Comparison of ENCODE assay signal across 19 cellular contexts in the genomic region with DNA sequence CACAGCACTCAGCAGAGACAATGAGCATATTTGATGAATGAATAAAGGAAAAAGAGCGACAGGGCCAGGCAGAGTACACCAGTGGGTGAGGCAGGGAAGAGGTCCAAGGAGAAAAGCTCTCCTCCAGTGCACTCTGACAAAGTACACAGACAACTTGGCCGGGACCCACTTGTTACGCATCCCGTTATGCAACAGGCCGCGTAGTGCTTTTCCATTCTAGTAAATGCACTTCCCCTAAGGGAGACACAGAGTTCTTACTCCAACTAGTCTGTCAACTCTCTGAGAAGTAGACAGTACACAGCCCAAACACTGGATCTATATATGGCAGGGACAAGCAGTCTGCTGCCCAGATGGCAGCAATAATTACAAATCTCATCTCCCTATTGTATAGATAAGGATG. TPM values are rescaled to one million over a fixed set of nuclear protein-coding genes. Genes with fewer than 3 reads are reported as not detected.
A peak's percentile ranks its signal among the peaks of the same experiment; 100 is the strongest.
DNase-seq lines count a peak whose midpoint lies in the region; ATAC-seq and TF ChIP-seq lines count a peak whose summit lies in the region.
"Had no signal": no experiment of that assay in that cellular context is flagged by ENCODE, and none has a peak within 500 bp of the region (broad histone marks: within the 10 kb centered on the region; RNA-seq: fewer than 3 reads in every experiment).

No MANE protein-coding gene starts in this region.

- H3K9ac ChIP-seq in colonic mucosa (ENCODE audit: low read depth in 2 of 2, low read length in 2 of 2): no peak overlapping the region

- peak; percentile 23 to 59 (median 48) for ATAC-seq in psoas muscle
- no peak for ATAC-seq in GM19035 (IDR thresholded peaks at IDR 0.05; ENCODE audit: unreplicated experiment)
- ATAC-seq in GM18505 (IDR thresholded peaks at IDR 0.05; ENCODE audit: unreplicated experiment): no peak
- ATAC-seq: stimulated activated naive CD8-positive, alpha-beta T cell treated with anti-CD3 and anti-CD28 coated beads, Interleukin-15, amount 100 ng/mL, for 72 hours had no signal

- no peak overlapping the region for H3K27ac Mint-ChIP-seq in MCF 10A (ENCODE audit: low read depth, unreplicated experiment)
- H3K27ac Mint-ChIP-seq: activated CD4-positive, alpha-beta T cell treated with anti-CD3 and anti-CD28 coated beads, Interleukin-2, amount 10 ng/mL, durations not matched to agents 24 days and 14 days; activated naive CD8-positive, alpha-beta T cell treated with anti-CD3 and anti-CD28 coated beads for 36 hours; immature natural killer cell; stimulated activated naive CD8-positive, alpha-beta T cell treated with anti-CD3 and anti-CD28 coated beads, Interleukin-15, amount 100 ng/mL, for 72 hours had no signal

- H3K27me3 Mint-ChIP-seq in MCF 10A (ENCODE audit: insufficient read depth, unreplicated experiment): no peaks in the 10 kb centered on the region
- H3K27me3 Mint-ChIP-seq: activated CD4-positive, alpha-beta T cell treated with anti-CD3 and anti-CD28 coated beads, Interleukin-2, amount 10 ng/mL, durations not matched to agents 24 days and 14 days; activated naive CD8-positive, alpha-beta T cell treated with anti-CD3 and anti-CD28 coated beads for 36 hours; stimulated activated naive CD8-positive, alpha-beta T cell treated with anti-CD3 and anti-CD28 coated beads, Interleukin-15, amount 100 ng/mL, for 72 hours had no signal

- H3K27me3 ChIP-seq in breast epithelium: no peaks in the 10 kb centered on the region
- no peaks in the 10 kb centered on the region for H3K27me3 ChIP-seq in psoas muscle (ENCODE audit: insufficient read depth in 3 of 3, low read length in 2 of 3)
- no peaks in the 10 kb centered on the region for H3K27me3 ChIP-seq in vagina
- no peaks in the 10 kb centered on the region for H3K27me3 ChIP-seq in colonic mucosa
- H3K27me3 ChIP-seq: cardiac muscle cell had no signal

- no peaks in the 10 kb centered on the region for H3K9me3 ChIP-seq in breast epithelium
- no peaks in the 10 kb centered on the region for H3K9me3 ChIP-seq in psoas muscle
- H3K9me3 ChIP-seq in vagina: no peaks in the 10 kb centered on the region
- H3K9me3 ChIP-seq in colonic mucosa: no peaks in the 10 kb centered on the region

- peaks cover 13% of the 10 kb centered on the region for H3K4me1 Mint-ChIP-seq in MCF 10A (ENCODE audit: insufficient read depth, unreplicated experiment)
- H3K4me1 Mint-ChIP-seq: activated CD4-positive, alpha-beta T cell treated with anti-CD3 and anti-CD28 coated beads, Interleukin-2, amount 10 ng/mL, durations not matched to agents 24 days and 14 days; activated naive CD8-positive, alpha-beta T cell treated with anti-CD3 and anti-CD28 coated beads for 36 hours; immature natural killer cell; stimulated activated naive CD8-positive, alpha-beta T cell treated with anti-CD3 and anti-CD28 coated beads, Interleukin-15, amount 100 ng/mL, for 72 hours had no signal

- H3K36me3 ChIP-seq in breast epithelium (no peaks in the 10 kb centered on the region), psoas muscle (ENCODE audit: insufficient read depth in 1 of 2, low read depth in 1 of 2) (peaks cover 0 to 12% of the 10 kb centered on the region in 2 donors), vagina (peaks cover 0 to 15% of the 10 kb centered on the region in 2 donors), colonic mucosa (no peaks in the 10 kb centered on the region)

- no TSS peak for BruUV-seq in MCF 10A (replicated peaks; lab: Mats Ljungman, UMichigan)

- CTCF ChIA-PET in MCF 10A (lab: Yijun Ruan, JAX): interaction anchor here (1.0 to 1.6 kb wide), 2 partner anchors 9 to 11 kb away, joined by 3 to 5 read pairs; no protein-coding TSS in a partner anchor

- POLR2A ChIA-PET in MCF 10A (lab: Yijun Ruan, JAX): interaction anchor here (0.9 kb wide), 1 partner anchor 17 kb away, joined by 4 read pairs; no protein-coding TSS in a partner anchor

- no peak for TF ChIP-seq POLR2A in breast epithelium (IDR thresholded peaks at IDR 0.05)
- TF ChIP-seq POLR2A in vagina (IDR thresholded peaks at IDR 0.05): no peak
- TF ChIP-seq POLR2A in GM18505 (IDR thresholded peaks at IDR 0.05; ENCODE audit: borderline replicate concordance, extremely low read depth, insufficient read depth, insufficient read length): no peak

- H3K4me1 ChIP-seq in breast epithelium (no peaks in the 10 kb centered on the region), psoas muscle (peaks cover 11% of the 10 kb centered on the region), vagina (peaks cover 35% of the 10 kb centered on the region), colonic mucosa (no peaks in the 10 kb centered on the region)

- H3K4me3 ChIP-seq in breast epithelium (no peak overlapping the region), psoas muscle (no peak overlapping the region), vagina (no peak overlapping the region), colonic mucosa (no peak overlapping the region)
- H3K4me3 ChIP-seq: cardiac muscle cell had no signal

- H3K36me3 Mint-ChIP-seq in MCF 10A (ENCODE audit: insufficient read depth, unreplicated experiment): peaks cover 28% of the 10 kb centered on the region
- H3K36me3 Mint-ChIP-seq: activated naive CD8-positive, alpha-beta T cell treated with anti-CD3 and anti-CD28 coated beads for 36 hours; immature natural killer cell had no signal

- DNase-seq in breast epithelium (ENCODE audit: low spot score in 2 of 2) (no peak), MCF 10A (ENCODE audit: unreplicated experiment) (no peak), inferior parietal cortex (ENCODE audit: extremely low spot score) (peak; percentile 73), psoas muscle (peak; percentile 85 to 88), vagina (ENCODE audit: extremely low spot score in 2 of 2) (peak in 1 of 2 donors; percentile 97), colonic mucosa (no peak)
- DNase-seq: activated CD4-positive, alpha-beta T cell treated with anti-CD3 and anti-CD28 coated beads, Interleukin-2, amount 10 ng/mL, durations not matched to agents 24 days and 14 days; activated naive CD8-positive, alpha-beta T cell treated with anti-CD3 and anti-CD28 coated beads for 36 hours; activated T-cell treated with anti-CD3 and anti-CD28 coated beads, Interleukin-2, amount 50 U/mL, for 48 hours; C1 segment of cervical spinal cord; immature natural killer cell; NCI-H1930; NCI-H524 treated with DMSO at 0.1 percent for 48 hours; stimulated activated naive CD8-positive, alpha-beta T cell treated with anti-CD3 and anti-CD28 coated beads, Interleukin-15, amount 100 ng/mL, for 72 hours had no signal

- no peaks in the 10 kb centered on the region for H3K9me3 Mint-ChIP-seq in MCF 10A (ENCODE audit: unreplicated experiment)
- H3K9me3 Mint-ChIP-seq: activated CD4-positive, alpha-beta T cell treated with anti-CD3 and anti-CD28 coated beads, Interleukin-2, amount 10 ng/mL, durations not matched to agents 24 days and 14 days; activated naive CD8-positive, alpha-beta T cell treated with anti-CD3 and anti-CD28 coated beads for 36 hours; immature natural killer cell; stimulated activated naive CD8-positive, alpha-beta T cell treated with anti-CD3 and anti-CD28 coated beads, Interleukin-15, amount 100 ng/mL, for 72 hours had no signal

- TF ChIP-seq CTCF in breast epithelium (IDR thresholded peaks at IDR 0.05) (no peak), MCF 10A (IDR thresholded peaks at IDR 0.05; ENCODE audit: unreplicated experiment) (no peak), psoas muscle (IDR thresholded peaks at IDR 0.05) (no peak), vagina (IDR thresholded peaks at IDR 0.05) (no peak), colonic mucosa (IDR thresholded peaks at IDR 0.05) (no peak)

- intact Hi-C loops in breast epithelium (cut with DNase I; ENCODE audit: low total_unique reads): no loop called here
- intact Hi-C loops in MCF 10A (cut with micrococcal nuclease): no loop called here
- intact Hi-C loops in psoas muscle (cut with DNase I): no loop called here
- intact Hi-C loops in vagina (cut with DNase I): no loop called here
- intact Hi-C loops in colonic mucosa (cut with DNase I): no loop called here

- H3K27ac ChIP-seq in breast epithelium: peak overlapping the region; percentile 54 to 70
- H3K27ac ChIP-seq in psoas muscle: no peak overlapping the region
- peak overlapping the region; percentile 84 for H3K27ac ChIP-seq in vagina
- no peak overlapping the region for H3K27ac ChIP-seq in colonic mucosa
- H3K27ac ChIP-seq: 22Rv1, cardiac muscle cell had no signal

- no peak overlapping the region for H3K4me3 Mint-ChIP-seq in MCF 10A (ENCODE audit: unreplicated experiment)
- H3K4me3 Mint-ChIP-seq: activated CD4-positive, alpha-beta T cell treated with anti-CD3 and anti-CD28 coated beads, Interleukin-2, amount 10 ng/mL, durations not matched to agents 24 days and 14 days; activated naive CD8-positive, alpha-beta T cell treated with anti-CD3 and anti-CD28 coated beads for 36 hours; immature natural killer cell; stimulated activated naive CD8-positive, alpha-beta T cell treated with anti-CD3 and anti-CD28 coated beads, Interleukin-15, amount 100 ng/mL, for 72 hours had no signal

- WGBS in psoas muscle, 3 donors: 91 to 95% (median 92%) methylated on average over 6 of the region's 6 CpGs

RNA-seq across cellular contexts. Expression of a gene that starts 18.5 kb away (rescaled TPM):
- total RNA-seq in breast epithelium (10 to 100 TPM; 18.6 to 72.5 (median 40.0) TPM), MCF 10A (2022) (67.3 and 77.5 TPM in 2 replicates), psoas muscle (10 to 100 TPM in 2 of 4 donors, 1 to 10 TPM in 2; 6.4 to 18.9 (median 9.5) TPM), vagina (50.6 TPM), colonic mucosa (1 to 10 TPM in 1 of 2 donors, under 1 TPM in 1; 0.49 to 3.5 TPM)
- polyA plus RNA-seq in psoas muscle: 1 to 10 TPM; 2.9 to 5.2 (median 4.3) TPM
- total RNA-seq: activated CD4-positive, alpha-beta T cell treated with anti-CD3 and anti-CD28 coated beads, Interleukin-2, amount 10 ng/mL, durations not matched to agents 24 days and 14 days; mononuclear cell had no signal
- polyA plus RNA-seq: immature natural killer cell had no signal

RNA-seq across cellular contexts. Expression of a gene that starts 56.8 kb away (rescaled TPM):
- total RNA-seq in breast epithelium (1 to 10 TPM; 1.8 to 5.9 (median 5.1) TPM), MCF 10A (2022) (4.0 and 5.7 TPM in 2 replicates), psoas muscle (1 to 10 TPM in 3 of 4 donors, under 1 TPM in 1; 0.76 to 1.7 (median 1.3) TPM), vagina (2.7 TPM), colonic mucosa (1 to 10 TPM; 2.3 to 5.0 TPM)
- 1 to 10 TPM in 2 of 3 donors, under 1 TPM in 1; 0.48 to 2.4 (median 1.2) TPM for polyA plus RNA-seq in psoas muscle
- total RNA-seq: activated CD4-positive, alpha-beta T cell treated with anti-CD3 and anti-CD28 coated beads, Interleukin-2, amount 10 ng/mL, durations not matched to agents 24 days and 14 days had no signal

RNA-seq across cellular contexts. Expression of a gene that starts 57.2 kb away (rescaled TPM):
- total RNA-seq in breast epithelium (10 to 100 TPM in 1 of 3 donors, 1 to 10 TPM in 2; 6.7 to 13.3 (median 9.5) TPM), MCF 10A (2022) (6.9 and 8.4 TPM in 2 replicates), psoas muscle (1 to 10 TPM; 1.1 to 4.4 (median 2.0) TPM), vagina (8.8 TPM), colonic mucosa (1 to 10 TPM; 2.4 to 2.8 TPM)
- 1 to 10 TPM in 2 of 3 donors, under 1 TPM in 1; 0.44 to 2.6 (median 1.1) TPM for polyA plus RNA-seq in psoas muscle
- total RNA-seq: activated CD4-positive, alpha-beta T cell treated with anti-CD3 and anti-CD28 coated beads, Interleukin-2, amount 10 ng/mL, durations not matched to agents 24 days and 14 days had no signal

Comparison
In these comparisons a context has a peak if more than half of its experiments do, and no peak if none do; other contexts are left out.
1. DNase-seq: peak in inferior parietal cortex (single experiment) and psoas muscle (2 of 2); none in breast epithelium (0 of 2), MCF 10A (single experiment) and colonic mucosa (single experiment).
2. H3K27ac ChIP-seq: peak in breast epithelium (2 of 2) and vagina (single experiment); none in psoas muscle (single experiment) and colonic mucosa (single experiment).
3. ATAC-seq: peak in psoas muscle (4 of 4); none in GM19035 (single experiment) and GM18505 (single experiment).